23 cellular contexts compared by ENCODE assay signal in the genomic region with DNA sequence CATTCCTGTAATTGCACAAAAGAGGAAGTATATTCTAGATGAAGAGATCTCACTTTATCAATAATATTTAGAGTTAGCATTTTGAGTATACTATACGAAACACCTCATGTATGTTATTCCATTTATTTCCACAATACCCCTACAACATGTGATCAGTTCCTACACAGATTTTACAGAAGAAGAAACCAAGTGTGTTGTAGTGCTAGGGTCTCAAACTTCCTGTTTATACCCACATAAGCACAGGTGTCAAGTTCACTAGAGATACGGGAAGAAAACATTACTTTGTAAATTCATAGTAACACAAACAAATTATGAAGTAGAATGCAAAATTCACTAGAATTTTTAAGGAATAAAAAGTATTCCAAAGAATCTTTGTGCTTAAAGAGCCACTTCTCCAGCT. TPM values are rescaled to one million over a fixed set of nuclear protein-coding genes. Genes with fewer than 3 reads are reported as not detected.
DNase-seq lines count a peak whose midpoint lies in the region; ATAC-seq lines count a peak whose summit lies in the region.
"Had no signal": no experiment of that assay in that cellular context is flagged by ENCODE, and none has a peak within 500 bp of the region (broad histone marks: within the 10 kb centered on the region; RNA-seq: fewer than 3 reads in every experiment).

No MANE protein-coding gene starts in this region.

- no peaks in the 10 kb centered on the region for H3K27me3 Mint-ChIP-seq in CD4-positive, CD25-positive, alpha-beta regulatory T cell
- H3K27me3 Mint-ChIP-seq in CD8-positive, alpha-beta memory T cell: no peaks in the 10 kb centered on the region
- H3K27me3 Mint-ChIP-seq in central memory CD8-positive, alpha-beta T cell: no peaks in the 10 kb centered on the region

- H3K27me3 ChIP-seq in CD4-positive, CD25-positive, alpha-beta regulatory T cell (ENCODE audit: control insufficient read depth, insufficient read depth, low read length): no peaks in the 10 kb centered on the region
- H3K27me3 ChIP-seq in CD8-positive, alpha-beta memory T cell (ENCODE audit: insufficient read depth, low read length, poor library complexity, severe bottlenecking): no peaks in the 10 kb centered on the region
- H3K27me3 ChIP-seq: BE2C had no signal

- H3K4me1 ChIP-seq in CD4-positive, CD25-positive, alpha-beta regulatory T cell (ENCODE audit: control insufficient read depth, insufficient read depth, low read length, poor library complexity, severe bottlenecking): peaks cover 40% of the 10 kb centered on the region
- peaks cover 36% of the 10 kb centered on the region for H3K4me1 ChIP-seq in CD8-positive, alpha-beta memory T cell (ENCODE audit: insufficient read depth, low read length)
- H3K4me1 ChIP-seq: BE2C had no signal

- ATAC-seq in CD4-positive, CD25-positive, alpha-beta regulatory T cell (ENCODE audit: low read depth in 2 of 2): no peak
- no peak for ATAC-seq in central memory CD8-positive, alpha-beta T cell (replicated peaks; ENCODE audit: extremely low read depth, poor library complexity, severe bottlenecking)
- ATAC-seq in GM21576 (IDR thresholded peaks at IDR 0.05; ENCODE audit: unreplicated experiment): no peak
- ATAC-seq: CD8-positive, alpha-beta T cell; GM12878; HCT116; K562 had no signal

- DNase-seq in CD4-positive, CD25-positive, alpha-beta regulatory T cell: no peak
- DNase-seq in CD8-positive, alpha-beta memory T cell: no peak
- peak; percentile 49 for DNase-seq in NAMALWA (ENCODE audit: low spot score)
- DNase-seq in central memory CD8-positive, alpha-beta T cell (ENCODE audit: low spot score in 2 of 2): no peak
- DNase-seq in stimulated activated CD4-positive, alpha-beta T cell treated with anti-CD3 and anti-CD28 coated beads, Interleukin-4, amount 100 ng/mL, for 4 hours: no peak
- DNase-seq in iPS-NIHi7 (ENCODE audit: extremely low spot score): no peak
- no peak for DNase-seq in T-helper 1 cell
- DNase-seq: ACHN; BE2C; CD8-positive, alpha-beta T cell; COR-L47; DMS 273 treated with DMSO at 0.1 percent for 48 hours; DMS53; DND-41; EL; GOT3; H7; IMR-90 had no signal

- peaks cover 24 to 55% (median 44%) of the 10 kb centered on the region in 4 donors for H3K4me1 Mint-ChIP-seq in CD4-positive, CD25-positive, alpha-beta regulatory T cell
- peaks cover 52 to 70% (median 69%) of the 10 kb centered on the region in 3 donors for H3K4me1 Mint-ChIP-seq in CD8-positive, alpha-beta memory T cell
- H3K4me1 Mint-ChIP-seq in central memory CD8-positive, alpha-beta T cell: peaks cover 45% of the 10 kb centered on the region

- peaks cover 3% of the 10 kb centered on the region for H3K36me3 Mint-ChIP-seq in CD4-positive, CD25-positive, alpha-beta regulatory T cell
- peaks cover 0 to 7% (median 2%) of the 10 kb centered on the region in 3 donors for H3K36me3 Mint-ChIP-seq in CD8-positive, alpha-beta memory T cell
- H3K36me3 Mint-ChIP-seq in central memory CD8-positive, alpha-beta T cell (ENCODE audit: insufficient read depth): peaks cover 14% of the 10 kb centered on the region
- H3K36me3 Mint-ChIP-seq: CD8-positive, alpha-beta T cell had no signal

- POLR2A ChIA-PET in CD8-positive, alpha-beta memory T cell (lab: Charles Lee): no interaction called here

- H3K9me3 Mint-ChIP-seq in CD4-positive, CD25-positive, alpha-beta regulatory T cell: peaks cover 0 to 1% (median 0%) of the 10 kb centered on the region in 7 donors
- H3K9me3 Mint-ChIP-seq in CD8-positive, alpha-beta memory T cell: no peaks in the 10 kb centered on the region
- H3K9me3 Mint-ChIP-seq in central memory CD8-positive, alpha-beta T cell: no peaks in the 10 kb centered on the region
- H3K9me3 Mint-ChIP-seq: CD8-positive, alpha-beta T cell had no signal

- H3K27ac Mint-ChIP-seq in CD4-positive, CD25-positive, alpha-beta regulatory T cell: peak overlapping the region in 2 of 3 donors; percentile 59 to 77
- peak overlapping the region in 7 of 8 donors; percentile 3 to 74 (median 62) for H3K27ac Mint-ChIP-seq in CD8-positive, alpha-beta memory T cell
- peak overlapping the region; percentile 46 for H3K27ac Mint-ChIP-seq in central memory CD8-positive, alpha-beta T cell (ENCODE audit: low read depth)
- H3K27ac Mint-ChIP-seq: CD8-positive, alpha-beta T cell had no signal

- CTCF ChIA-PET in CD8-positive, alpha-beta memory T cell (lab: Charles Lee): interaction anchor here (0.7 kb wide), 1 partner anchor 18 kb away, joined by 3 read pairs; no protein-coding TSS in a partner anchor

- H3K27ac ChIP-seq in CD4-positive, CD25-positive, alpha-beta regulatory T cell (ENCODE audit: insufficient read depth, low read length, poor library complexity, severe bottlenecking): no peak overlapping the region
- no peak overlapping the region for H3K27ac ChIP-seq in CD8-positive, alpha-beta memory T cell (ENCODE audit: low read depth, low read length)
- H3K27ac ChIP-seq: C4-2B had no signal

- H3K4me3 ChIP-seq in CD4-positive, CD25-positive, alpha-beta regulatory T cell (ENCODE audit: low read depth, low read length): no peak overlapping the region
- no peak overlapping the region for H3K4me3 ChIP-seq in CD8-positive, alpha-beta memory T cell (ENCODE audit: low read length)
- H3K4me3 ChIP-seq: GM12878, K562 had no signal

- no peaks in the 10 kb centered on the region for H3K36me3 ChIP-seq in CD4-positive, CD25-positive, alpha-beta regulatory T cell (ENCODE audit: control insufficient read depth, insufficient read depth, low read length)
- no peaks in the 10 kb centered on the region for H3K36me3 ChIP-seq in CD8-positive, alpha-beta memory T cell (ENCODE audit: insufficient read depth, low read length)

- peak overlapping the region in 3 of 4 donors; percentile 29 to 51 (median 44) for H3K4me3 Mint-ChIP-seq in CD4-positive, CD25-positive, alpha-beta regulatory T cell
- peak overlapping the region in 5 of 7 donors; percentile 2 to 73 (median 49) for H3K4me3 Mint-ChIP-seq in CD8-positive, alpha-beta memory T cell
- H3K4me3 Mint-ChIP-seq in central memory CD8-positive, alpha-beta T cell: peak overlapping the region; percentile 20
- H3K4me3 Mint-ChIP-seq: CD8-positive, alpha-beta T cell had no signal

- no peaks in the 10 kb centered on the region for H3K9me3 ChIP-seq in CD4-positive, CD25-positive, alpha-beta regulatory T cell (ENCODE audit: control insufficient read depth in 2 of 2, low read length in 2 of 2)
- H3K9me3 ChIP-seq in CD8-positive, alpha-beta memory T cell (ENCODE audit: low read length): no peaks in the 10 kb centered on the region
- H3K9me3 ChIP-seq: BE2C had no signal

RNA-seq across cellular contexts. Expression of gene KCTD18, which starts 46.4 kb away (rescaled TPM):
- total RNA-seq in CD4-positive, CD25-positive, alpha-beta regulatory T cell: 18.2 TPM
- polyA plus RNA-seq in CD4-positive, CD25-positive, alpha-beta regulatory T cell: 10 to 100 TPM; 15.4 to 18.9 (median 17.2) TPM
- 10 to 100 TPM; 14.5 to 15.3 TPM for total RNA-seq in CD8-positive, alpha-beta memory T cell
- polyA plus RNA-seq in CD8-positive, alpha-beta memory T cell: 14.7 TPM
